8 cellular contexts compared by ENCODE assay signal in the genomic region with DNA sequence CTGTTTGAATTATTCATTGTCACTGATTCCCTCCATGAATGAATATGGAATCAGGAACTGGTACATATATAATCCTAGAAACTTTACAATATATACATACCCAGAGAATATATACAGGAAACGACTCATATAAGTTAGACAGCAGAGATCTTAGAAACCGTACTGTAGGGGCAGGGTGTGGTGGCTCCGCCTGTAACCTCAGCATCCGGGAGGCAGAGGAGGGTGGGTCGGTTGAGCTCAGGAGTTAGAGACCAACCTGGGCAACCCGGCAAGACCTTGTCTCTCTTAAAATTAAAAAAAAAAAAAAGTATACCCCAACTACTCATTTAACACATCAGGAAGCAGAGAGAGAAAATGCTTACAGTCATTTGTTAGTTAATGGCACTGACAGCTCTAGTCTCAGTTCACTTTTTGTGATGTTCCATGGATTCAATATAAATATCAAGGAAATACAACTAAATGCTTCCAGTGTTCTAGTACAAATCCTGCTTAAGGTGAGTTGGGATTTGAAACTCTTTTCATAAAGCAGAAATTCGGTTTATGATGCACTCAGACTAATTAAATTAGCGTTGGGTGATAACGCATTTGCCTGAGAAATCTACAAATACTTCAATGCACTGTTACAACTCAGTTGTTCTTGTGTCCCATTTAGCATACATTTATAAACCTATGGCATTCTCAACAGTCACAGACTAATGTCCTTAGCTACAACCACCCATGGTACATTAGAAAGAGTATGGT. TPM values are rescaled to one million over a fixed set of nuclear protein-coding genes. Genes with fewer than 3 reads are reported as not detected.
DNase-seq lines count a peak whose midpoint lies in the region; ATAC-seq and TF ChIP-seq lines count a peak whose summit lies in the region.

No MANE protein-coding gene starts in this region.

- DNase-seq in OCI-M1 (lab: John Stamatoyannopoulos, UW), result peak; percentile 13
- peak; percentile 62 for DNase-seq in activated naive CD4-positive, alpha-beta T cell treated with Interleukin-2 at 50 U/mL for 16 hours
- peak in 2 of 3 experiments; percentile 21 to 36 for DNase-seq in stimulated activated CD4-positive, alpha-beta T cell treated with anti-CD3 and anti-CD28 coated beads, TNF-alpha, amount 100 ng/mL, for 4 hours (ENCODE audit: low read depth in 3 of 3)
- DNase-seq in BE2C, result no peak
- no peak for DNase-seq in Caco-2
- no peak for DNase-seq in SHP77 treated with DMSO at 0.1 percent for 48 hours (lab: John Stamatoyannopoulos, UW)
- no peak for DNase-seq in cerebellar cortex (ENCODE audit: low spot score)

- no peak overlapping the region for H3K27ac Mint-ChIP-seq in Caco-2 (ENCODE audit: unreplicated experiment)

- BruUV-seq in Caco-2 (replicated peaks; lab: Mats Ljungman, UMichigan), result no TSS peak

- H3K4me3 ChIP-seq in BE2C (ENCODE audit: low read depth, low read length) (no peak overlapping the region), Caco-2 (ENCODE audit: low read depth, low read length) (no peak overlapping the region)

- TF ChIP-seq CTCF in BE2C (IDR thresholded peaks at IDR 0.05; ENCODE audit: low read depth, low read length), result no peak
- no peak for TF ChIP-seq CTCF in Caco-2 (IDR thresholded peaks at IDR 0.05; ENCODE audit: insufficient read depth in 1 of 2, low read depth in 1 of 2, low read length in 1 of 2, severe bottlenecking in 1 of 2, unreplicated experiment in 1 of 2)

- H3K4me1 ChIP-seq in BE2C (peaks cover 7% of the 10 kb centered on the region), Caco-2 (peaks cover 10% of the 10 kb centered on the region; the same call in 1 of the 2 replicates)

- no peaks in the 10 kb centered on the region for H3K9me3 Mint-ChIP-seq in Caco-2 (ENCODE audit: unreplicated experiment)

- ATAC-seq in GM21737 (IDR thresholded peaks at IDR 0.05; ENCODE audit: unreplicated experiment), result peak; percentile 68

- H3K36me3 ChIP-seq in BE2C (peaks cover 2% of the 10 kb centered on the region; the same call in 1 of the 2 replicates), Caco-2 (ENCODE audit: control insufficient read depth, insufficient read depth, low read length) (no peaks in the 10 kb centered on the region; the same call in none of the 2 replicates)

- CTCF ChIA-PET in Caco-2 (lab: Charles Lee), result no interaction called here

- POLR2A ChIA-PET in Caco-2 (lab: Charles Lee), result no interaction called here

- intact Hi-C loops in Caco-2 (cut with micrococcal nuclease; ENCODE audit: unreplicated experiment), result no loop called here

- no peaks in the 10 kb centered on the region for H3K27me3 ChIP-seq in BE2C
- no peaks in the 10 kb centered on the region for H3K27me3 ChIP-seq in Caco-2 (replicated peaks; ENCODE audit: control insufficient read depth, insufficient read depth, low read length)

- no peaks in the 10 kb centered on the region for H3K27me3 Mint-ChIP-seq in Caco-2 (ENCODE audit: insufficient read depth, unreplicated experiment)

- H3K9me3 ChIP-seq in BE2C, result no peaks in the 10 kb centered on the region
- H3K9me3 ChIP-seq in Caco-2, result no peaks in the 10 kb centered on the region

- no peak overlapping the region for H3K4me3 Mint-ChIP-seq in Caco-2 (ENCODE audit: unreplicated experiment)

- peaks cover 47% of the 10 kb centered on the region for H3K36me3 Mint-ChIP-seq in Caco-2 (ENCODE audit: insufficient read depth, unreplicated experiment)

- peaks cover 14% of the 10 kb centered on the region for H3K4me1 Mint-ChIP-seq in Caco-2 (ENCODE audit: low read depth, unreplicated experiment)

RNA-seq across cellular contexts. Expression of a gene that starts 5.6 kb away (rescaled TPM):
- 40.2 TPM for polyA plus RNA-seq in BE2C (2012; ENCODE audit: insufficient read depth, insufficient read length, low read depth)
- 197 and 210 TPM in 2 replicates for total RNA-seq in Caco-2 (2022)

Comparison
In these comparisons a context has a peak if more than half of its experiments do, and no peak if none do; other contexts are left out.
1. DNase-seq: peak in OCI-M1 (single experiment), activated naive CD4-positive, alpha-beta T cell treated with Interleukin-2 at 50 U/mL for 16 hours (single experiment) and stimulated activated CD4-positive, alpha-beta T cell treated with anti-CD3 and anti-CD28 coated beads, TNF-alpha, amount 100 ng/mL, for 4 hours (2 of 3); none in BE2C (single experiment), Caco-2 (0 of 2), SHP77 treated with DMSO at 0.1 percent for 48 hours (single experiment) and cerebellar cortex (single experiment).